Comparison of ENCODE assay signal across 7 cellular contexts in genomic region chr9:62874745-62875599, GRCh38.
DNase-seq lines count a peak whose midpoint lies in the region; ATAC-seq, FAIRE-seq and TF ChIP-seq lines count a peak whose summit lies in the region.
"Not testable (repeated sequence)": the region's sequence is repeated elsewhere in the genome, so short reads cannot be mapped to it uniquely, and the experiment has no call there.

No MANE protein-coding gene starts in this region.

- 41% methylated on average over 4 of the region's 4 CpGs for WGBS in A549 (ENCODE audit: missing lambda C conversion rate)
- 20 to 47% methylated on average over 1 to 3 of the region's 4 CpGs for WGBS in endodermal cell (ENCODE audit: insufficient coverage in 1 of 2, insufficient read length in 1 of 2), 2 experiments

- TF ChIP-seq EP300 in A549 (IDR thresholded peaks at IDR 0.05): not testable (repeated sequence)

- not testable (repeated sequence) for H3K4me1 Mint-ChIP-seq in endodermal cell; stimulated activated memory B cell treated with anti-CD40 and anti-IgM and Interleukin-4, amounts not matched to agents 10 μg/mL and 1 μg/mL and 100 μg/mL, for 72 hours

- not testable (repeated sequence) for H3K36me3 ChIP-seq in endodermal cell (ENCODE audit: control insufficient read depth, insufficient read depth, low read length); iPS-20b (ENCODE audit: insufficient read depth, low read depth, low read length); lower lobe of right lung

- H3K4me2 ChIP-seq in A549: not testable (repeated sequence)

- not testable (repeated sequence) for H3K9me3 Mint-ChIP-seq in endodermal cell; stimulated activated memory B cell treated with anti-CD40 and anti-IgM and Interleukin-4, amounts not matched to agents 10 μg/mL and 1 μg/mL and 100 μg/mL, for 72 hours

- not testable (repeated sequence) for H3K27ac Mint-ChIP-seq in endodermal cell; stimulated activated memory B cell treated with anti-CD40 and anti-IgM and Interleukin-4, amounts not matched to agents 10 μg/mL and 1 μg/mL and 100 μg/mL, for 72 hours

- FAIRE-seq in A549 (lab: Jason Lieb, UNC): not testable (repeated sequence)
- peak; percentile 83 for FAIRE-seq in H54 (lab: Jason Lieb, UNC)

- not testable (repeated sequence) for H3K4me1 ChIP-seq in A549; endodermal cell (ENCODE audit: control insufficient read depth, insufficient read depth, low read length); iPS-20b (ENCODE audit: insufficient read depth, low read length); lower lobe of right lung

- H3K27me3 ChIP-seq in endodermal cell (ENCODE audit: control insufficient read depth, insufficient read depth, low read length, poor library complexity, severe bottlenecking) (peaks cover 29% of the 10 kb centered on the region), iPS-20b (ENCODE audit: insufficient read depth, low read length) (peaks cover 41% of the 10 kb centered on the region)
- H3K27me3 ChIP-seq in lower lobe of right lung (ENCODE audit: low read depth): not testable (repeated sequence)

- H3K27ac ChIP-seq in A549; endodermal cell (ENCODE audit: low read depth, low read length); iPS-20b (ENCODE audit: low read length); lower lobe of right lung: not testable (repeated sequence)

- TF ChIP-seq POLR2A in A549 (IDR thresholded peaks at IDR 0.05; ENCODE audit: low read length); H54 (IDR thresholded peaks at IDR 0.05; ENCODE audit: low read depth, low read length): not testable (repeated sequence)

- intact Hi-C loops in lower lobe of right lung (cut with DNase I): not testable (repeated sequence)

- H3K9me3 ChIP-seq in A549; endodermal cell (ENCODE audit: control insufficient read depth, low read length); iPS-20b (ENCODE audit: insufficient read depth, low read depth, low read length); lower lobe of right lung: not testable (repeated sequence)

- H3K27me3 Mint-ChIP-seq in endodermal cell (ENCODE audit: insufficient read depth): peaks cover 78% of the 10 kb centered on the region
- H3K27me3 Mint-ChIP-seq in stimulated activated memory B cell treated with anti-CD40 and anti-IgM and Interleukin-4, amounts not matched to agents 10 μg/mL and 1 μg/mL and 100 μg/mL, for 72 hours: not testable (repeated sequence)

- CTCF ChIA-PET in A549 (lab: Yijun Ruan, JAX): not testable (repeated sequence)

- ATAC-seq in A549: peak; percentile 59 to 61; a peak in 5 of 6 replicates
- 0 out of 3 replicates have a peak, but pooled peaks have one; percentile 31 for ATAC-seq in SK-N-SH treated with all-trans-retinoic acid at 6 μM for 48 hours
- ATAC-seq in lower lobe of right lung: peak; percentile 42
- peak; percentile 41 for ATAC-seq in stimulated activated memory B cell treated with anti-CD40 and anti-IgM and Interleukin-4, amounts not matched to agents 10 μg/mL and 1 μg/mL and 100 μg/mL, for 72 hours

- POLR2A ChIA-PET in A549 (lab: Yijun Ruan, JAX): not testable (repeated sequence)

- not testable (repeated sequence) for TF ChIP-seq RAD21 in A549 (conservative IDR thresholded peaks at IDR 0.05 in 1 of 2, IDR thresholded peaks at IDR 0.05 in 1 of 2)

- H3K9ac ChIP-seq in endodermal cell (ENCODE audit: extremely low read depth, low read length, poor library complexity, severe bottlenecking); iPS-20b (ENCODE audit: low read depth, low read length): not testable (repeated sequence)

- not testable (repeated sequence) for H3K4me3 Mint-ChIP-seq in endodermal cell; stimulated activated memory B cell treated with anti-CD40 and anti-IgM and Interleukin-4, amounts not matched to agents 10 μg/mL and 1 μg/mL and 100 μg/mL, for 72 hours

- not testable (repeated sequence) for H3K4me3 ChIP-seq in A549; endodermal cell (ENCODE audit: low read length); lower lobe of right lung
- H3K4me3 ChIP-seq in iPS-20b (ENCODE audit: low read length): 0 out of 2 replicates have a peak overlapping the region, but pooled peaks have one; percentile 11

- not testable (repeated sequence) for H3K36me3 Mint-ChIP-seq in endodermal cell (ENCODE audit: low read depth); stimulated activated memory B cell treated with anti-CD40 and anti-IgM and Interleukin-4, amounts not matched to agents 10 μg/mL and 1 μg/mL and 100 μg/mL, for 72 hours

- TF ChIP-seq CTCF in A549 (IDR thresholded peaks at IDR 0.05); endodermal cell (conservative IDR thresholded peaks at IDR 0.05); lower lobe of right lung (IDR thresholded peaks at IDR 0.05): not testable (repeated sequence)

- DNase-seq in A549 (ENCODE audit: low read depth in 1 of 2, low spot score in 1 of 2); H54 (ENCODE audit: insufficient read length, low spot score); lower lobe of right lung: not testable (repeated sequence)
- DNase-seq in endodermal cell: peak; percentile 46
